8 cellular contexts compared by ENCODE assay signal in genomic region chr6:168884646-168885086, GRCh38.
DNase-seq lines count a peak whose midpoint lies in the region; ATAC-seq and TF ChIP-seq lines count a peak whose summit lies in the region.

No MANE protein-coding gene starts in this region.

- H3K4me3 ChIP-seq in effector memory CD4-positive, alpha-beta T cell (ENCODE audit: insufficient read depth, low read depth, low read length, poor library complexity, severe bottlenecking), result peak overlapping the region; percentile 73

- DNase-seq in NCI-H510A treated with DMSO at 0.1 percent for 48 hours (lab: John Stamatoyannopoulos, UW), result peak; percentile 27
- peak; percentile 97 for DNase-seq in activated CD8-positive, alpha-beta memory T cell treated with anti-CD3 and anti-CD28 coated beads for 24 hours
- DNase-seq in effector memory CD4-positive, alpha-beta T cell, result peak; percentile 40 to 44 (median 41)
- peak; percentile 68 for DNase-seq in midbrain (lab: John Stamatoyannopoulos, UW)
- DNase-seq in stimulated activated CD8-positive, alpha-beta memory T cell treated with anti-CD3 and anti-CD28 coated beads, Interleukin-2, amount 100 ng/mL, for 48 hours (ENCODE audit: low read depth in 2 of 2), result peak; percentile 63 to 68

- H3K9me3 ChIP-seq in effector memory CD4-positive, alpha-beta T cell (ENCODE audit: control insufficient read depth, low read length), result no peaks in the 10 kb centered on the region

- no peaks in the 10 kb centered on the region for H3K36me3 ChIP-seq in effector memory CD4-positive, alpha-beta T cell (ENCODE audit: control insufficient read depth, insufficient read depth, low read length)

- TF ChIP-seq CTCF in GM12872 (IDR thresholded peaks at IDR 0.05; ENCODE audit: insufficient read depth, low read depth, low read length), result peak; percentile 47; the same call in 2 of the 3 replicates

- H3K27ac ChIP-seq in effector memory CD4-positive, alpha-beta T cell (ENCODE audit: insufficient read depth, low read length, poor library complexity, severe bottlenecking), result peak overlapping the region; percentile 36

- ATAC-seq in HG02798 (IDR thresholded peaks at IDR 0.05; ENCODE audit: poor library complexity, unreplicated experiment) (peak; percentile 76), GM18517 (IDR thresholded peaks at IDR 0.05; ENCODE audit: unreplicated experiment) (no peak)

- peaks cover 7% of the 10 kb centered on the region for H3K4me1 ChIP-seq in effector memory CD4-positive, alpha-beta T cell (ENCODE audit: control insufficient read depth, insufficient read depth, low read length, poor library complexity, severe bottlenecking)

- H3K27me3 ChIP-seq in effector memory CD4-positive, alpha-beta T cell (replicated peaks; ENCODE audit: control insufficient read depth, insufficient read depth, low read length, poor library complexity, severe bottlenecking), result no peaks in the 10 kb centered on the region

Comparison
In these comparisons a context has a peak if more than half of its experiments do, and no peak if none do; other contexts are left out.
1. DNase-seq: peak in every context shown above with its lines; median percentile 97 in activated CD8-positive, alpha-beta memory T cell treated with anti-CD3 and anti-CD28 coated beads for 24 hours; 68 in midbrain; 66 in stimulated activated CD8-positive, alpha-beta memory T cell treated with anti-CD3 and anti-CD28 coated beads, Interleukin-2, amount 100 ng/mL, for 48 hours; 41 in effector memory CD4-positive, alpha-beta T cell; 27 in NCI-H510A treated with DMSO at 0.1 percent for 48 hours.